ENCODE assay signal across 18 cellular contexts in genomic region chr2:241619602-241620418, GRCh38. TPM values are rescaled to one million over a fixed set of nuclear protein-coding genes. Genes with fewer than 3 reads are reported as not detected.
A peak's percentile ranks its signal among the peaks of the same experiment; 100 is the strongest.
DNase-seq lines count a peak whose midpoint lies in the region; ATAC-seq and TF ChIP-seq lines count a peak whose summit lies in the region.
"Had no signal": no experiment of that assay in that cellular context is flagged by ENCODE, and none has a peak within 500 bp of the region (broad histone marks: within the 10 kb centered on the region; RNA-seq: fewer than 3 reads in every experiment).

No MANE protein-coding gene starts in this region.

- peaks cover 25% of the 10 kb centered on the region for H3K36me3 Mint-ChIP-seq in T-helper 2 cell treated with Interferon-gamma antibody and Interleukin-4, amounts not matched to agents 5 μg/mL and 100 μg/mL, for 36 hours (ENCODE audit: low read depth)
- peaks cover 16% of the 10 kb centered on the region for H3K36me3 Mint-ChIP-seq in activated CD8-positive, alpha-beta T cell treated with anti-CD3 and anti-CD28 coated beads, Interleukin-2, amount 10 ng/mL, durations not matched to agents 7 days and 5 days (ENCODE audit: low read depth)
- H3K36me3 Mint-ChIP-seq in endodermal cell (ENCODE audit: low read depth) (peaks cover 29% of the 10 kb centered on the region), T-helper 17 cell (ENCODE audit: low read depth) (no peaks in the 10 kb centered on the region)

- H3K27ac Mint-ChIP-seq in T-helper 2 cell treated with Interferon-gamma antibody and Interleukin-4, amounts not matched to agents 5 μg/mL and 100 μg/mL, for 36 hours, result peak overlapping the region; percentile 17
- peak overlapping the region; percentile 42 for H3K27ac Mint-ChIP-seq in activated CD8-positive, alpha-beta T cell treated with anti-CD3 and anti-CD28 coated beads, Interleukin-2, amount 10 ng/mL, durations not matched to agents 7 days and 5 days
- peak overlapping the region; percentile 65 for H3K27ac Mint-ChIP-seq in endodermal cell
- H3K27ac Mint-ChIP-seq in T-helper 17 cell, result no peak overlapping the region
- H3K27ac Mint-ChIP-seq: effector memory CD8-positive, alpha-beta T cell; type B pancreatic cell had no signal

- 91 to 93% methylated on average over 9 to 16 of the region's 20 CpGs for WGBS in endodermal cell (ENCODE audit: insufficient coverage in 1 of 2, insufficient read length in 1 of 2), 2 experiments

- CTCF ChIA-PET in activated CD8-positive, alpha-beta T cell treated with anti-CD3 and anti-CD28 coated beads, Interleukin-2, amount 10 ng/mL, durations not matched to agents 7 days and 5 days (lab: Charles Lee), result no interaction called here
- CTCF ChIA-PET in HEK293T (lab: Yijun Ruan, JAX), result no interaction called here

- no peak overlapping the region for H3K4me3 ChIP-seq in ACC112 (ENCODE audit: low read depth, low read length)
- no peak overlapping the region for H3K4me3 ChIP-seq in endodermal cell (ENCODE audit: low read length)
- H3K4me3 ChIP-seq: right atrium auricular region had no signal

- POLR2A ChIA-PET in activated CD8-positive, alpha-beta T cell treated with anti-CD3 and anti-CD28 coated beads, Interleukin-2, amount 10 ng/mL, durations not matched to agents 7 days and 5 days (lab: Charles Lee), result no interaction called here
- POLR2A ChIA-PET in HEK293T (lab: Yijun Ruan, JAX), result no interaction called here

- no peak overlapping the region for H3K9ac ChIP-seq in endodermal cell (ENCODE audit: extremely low read depth, low read length, poor library complexity, severe bottlenecking)

- peaks cover 72% of the 10 kb centered on the region for H3K79me2 ChIP-seq in ACC112 (ENCODE audit: control insufficient read depth, insufficient read depth, low read length, unreplicated experiment)

- H3K36me3 ChIP-seq in ACC112 (ENCODE audit: insufficient read depth, low read length) (peaks cover 22% of the 10 kb centered on the region), endodermal cell (ENCODE audit: control insufficient read depth, insufficient read depth, low read length) (peaks cover 28% of the 10 kb centered on the region)
- H3K36me3 ChIP-seq: right atrium auricular region had no signal

- peak; percentile 24 for DNase-seq in T-helper 2 cell treated with Interferon-gamma antibody and Interleukin-4, amounts not matched to agents 5 μg/mL and 100 μg/mL, for 36 hours (ENCODE audit: low spot score)
- no peak for DNase-seq in T-helper 2 cell
- DNase-seq in activated CD8-positive, alpha-beta T cell treated with anti-CD3 and anti-CD28 coated beads, Interleukin-2, amount 10 ng/mL, durations not matched to agents 7 days and 5 days, result no peak
- no peak for DNase-seq in endodermal cell
- DNase-seq in HEK293T (ENCODE audit: extremely low spot score), result no peak
- DNase-seq in T-helper 17 cell, result no peak
- no peak for DNase-seq in OCI-M2 (lab: John Stamatoyannopoulos, UW; ENCODE audit: unreplicated experiment)
- DNase-seq: 8988T; amygdala; DMS79; effector memory CD8-positive, alpha-beta T cell; hippocampal formation; NCI-H187 treated with DMSO at 0.1 percent for 48 hours; NCI-H510A treated with DMSO at 0.1 percent for 48 hours; Right ventricle myocardium superior had no signal

- no peaks in the 10 kb centered on the region for H3K9me3 Mint-ChIP-seq in T-helper 2 cell treated with Interferon-gamma antibody and Interleukin-4, amounts not matched to agents 5 μg/mL and 100 μg/mL, for 36 hours
- H3K9me3 Mint-ChIP-seq in activated CD8-positive, alpha-beta T cell treated with anti-CD3 and anti-CD28 coated beads, Interleukin-2, amount 10 ng/mL, durations not matched to agents 7 days and 5 days (ENCODE audit: insufficient read depth), result no peaks in the 10 kb centered on the region
- peaks cover 6% of the 10 kb centered on the region for H3K9me3 Mint-ChIP-seq in endodermal cell
- H3K9me3 Mint-ChIP-seq: effector memory CD8-positive, alpha-beta T cell; type B pancreatic cell had no signal

- H3K4me1 Mint-ChIP-seq in T-helper 2 cell treated with Interferon-gamma antibody and Interleukin-4, amounts not matched to agents 5 μg/mL and 100 μg/mL, for 36 hours (ENCODE audit: low read depth), result peaks cover 20% of the 10 kb centered on the region
- H3K4me1 Mint-ChIP-seq in activated CD8-positive, alpha-beta T cell treated with anti-CD3 and anti-CD28 coated beads, Interleukin-2, amount 10 ng/mL, durations not matched to agents 7 days and 5 days (ENCODE audit: low read depth), result peaks cover 44% of the 10 kb centered on the region
- H3K4me1 Mint-ChIP-seq in endodermal cell, result peaks cover 16% of the 10 kb centered on the region
- H3K4me1 Mint-ChIP-seq in T-helper 17 cell, result peaks cover 33% of the 10 kb centered on the region

- H3K27ac ChIP-seq in ACC112 (ENCODE audit: low read depth, low read length) (peak overlapping the region; percentile 49), endodermal cell (ENCODE audit: low read depth, low read length) (no peak overlapping the region)

- H3K27me3 Mint-ChIP-seq in T-helper 2 cell treated with Interferon-gamma antibody and Interleukin-4, amounts not matched to agents 5 μg/mL and 100 μg/mL, for 36 hours (ENCODE audit: low read depth), result no peaks in the 10 kb centered on the region
- no peaks in the 10 kb centered on the region for H3K27me3 Mint-ChIP-seq in activated CD8-positive, alpha-beta T cell treated with anti-CD3 and anti-CD28 coated beads, Interleukin-2, amount 10 ng/mL, durations not matched to agents 7 days and 5 days (ENCODE audit: low read depth)
- no peaks in the 10 kb centered on the region for H3K27me3 Mint-ChIP-seq in endodermal cell (ENCODE audit: insufficient read depth)
- no peaks in the 10 kb centered on the region for H3K27me3 Mint-ChIP-seq in T-helper 17 cell
- H3K27me3 Mint-ChIP-seq: effector memory CD8-positive, alpha-beta T cell; type B pancreatic cell had no signal

- ATAC-seq in activated CD8-positive, alpha-beta T cell treated with anti-CD3 and anti-CD28 coated beads, Interleukin-2, amount 10 ng/mL, durations not matched to agents 7 days and 5 days, result no peak
- ATAC-seq in T-helper 17 cell, result no peak
- ATAC-seq: effector memory CD8-positive, alpha-beta T cell had no signal

- H3K4me1 ChIP-seq in ACC112 (ENCODE audit: control insufficient read depth, insufficient read depth, low read length, unreplicated experiment), result peaks cover 7% of the 10 kb centered on the region
- no peaks in the 10 kb centered on the region for H3K4me1 ChIP-seq in endodermal cell (ENCODE audit: control insufficient read depth, insufficient read depth, low read length)

- no peak overlapping the region for H3K4me3 Mint-ChIP-seq in T-helper 2 cell treated with Interferon-gamma antibody and Interleukin-4, amounts not matched to agents 5 μg/mL and 100 μg/mL, for 36 hours
- H3K4me3 Mint-ChIP-seq in activated CD8-positive, alpha-beta T cell treated with anti-CD3 and anti-CD28 coated beads, Interleukin-2, amount 10 ng/mL, durations not matched to agents 7 days and 5 days, result no peak overlapping the region
- no peak overlapping the region for H3K4me3 Mint-ChIP-seq in endodermal cell
- H3K4me3 Mint-ChIP-seq in T-helper 17 cell, result no peak overlapping the region
- H3K4me3 Mint-ChIP-seq: effector memory CD8-positive, alpha-beta T cell; type B pancreatic cell had no signal

- H3K9me3 ChIP-seq in endodermal cell (ENCODE audit: control insufficient read depth, low read length), result peaks cover 8% of the 10 kb centered on the region
- H3K9me3 ChIP-seq in T-helper 17 cell (ENCODE audit: control insufficient read depth, low read length, poor library complexity, severe bottlenecking), result no peaks in the 10 kb centered on the region
- H3K9me3 ChIP-seq: right atrium auricular region had no signal

- no peaks in the 10 kb centered on the region for H3K27me3 ChIP-seq in ACC112 (ENCODE audit: insufficient read depth, low read length)
- H3K27me3 ChIP-seq in endodermal cell (ENCODE audit: control insufficient read depth, insufficient read depth, low read length, poor library complexity, severe bottlenecking), result no peaks in the 10 kb centered on the region
- H3K27me3 ChIP-seq: right atrium auricular region had no signal

- no peak for TF ChIP-seq CTCF in endodermal cell (conservative IDR thresholded peaks at IDR 0.05)

- H2AFZ ChIP-seq in ACC112 (ENCODE audit: low read length, unreplicated experiment), result no peak overlapping the region

TF ChIP-seq in HEK293T, 16 proteins besides CTCF, POLR2A, EP300 and RAD21:
- TF ChIP-seq FOXK2 (IDR thresholded peaks at IDR 0.05) (no peak), CTBP1 (IDR thresholded peaks at IDR 0.05; ENCODE audit: borderline replicate concordance) (no peak), BHLHE40 (IDR thresholded peaks at IDR 0.05; ENCODE audit: borderline replicate concordance) (no peak), ZNF384 (IDR thresholded peaks at IDR 0.05) (no peak), SUZ12 (IDR thresholded peaks at IDR 0.05) (no peak), ARNT (IDR thresholded peaks at IDR 0.05) (no peak), PKNOX1 (IDR thresholded peaks at IDR 0.05) (no peak), FOXM1 (IDR thresholded peaks at IDR 0.05; ENCODE audit: borderline replicate concordance) (no peak), ELF4 (IDR thresholded peaks at IDR 0.05) (no peak), HDGF (IDR thresholded peaks at IDR 0.05; ENCODE audit: borderline replicate concordance) (no peak), NFRKB (IDR thresholded peaks at IDR 0.05) (no peak), TARDBP (IDR thresholded peaks at IDR 0.05) (no peak)

RNA-seq across cellular contexts. Expression of gene THAP4, which starts 17.1 kb away (rescaled TPM):
- 10 to 100 TPM; 32.3 to 37.4 TPM for total RNA-seq in activated CD8-positive, alpha-beta T cell treated with anti-CD3 and anti-CD28 coated beads, Interleukin-2, amount 10 ng/mL, durations not matched to agents 7 days and 5 days
- total RNA-seq in endodermal cell (10 to 100 TPM; 54.6 to 66.1 TPM), T-helper 17 cell (10 to 100 TPM; 28.0 to 36.9 TPM)
- 40.7 TPM for polyA plus RNA-seq in endodermal cell (2013, experiment 1 of 2)
- polyA plus RNA-seq in endodermal cell (2013, experiment 2 of 2), result 36.6 TPM

RNA-seq across cellular contexts. Expression of gene ATG4B, which starts 17.7 kb away (rescaled TPM):
- 10 to 100 TPM; 81.2 to 94.6 TPM for total RNA-seq in activated CD8-positive, alpha-beta T cell treated with anti-CD3 and anti-CD28 coated beads, Interleukin-2, amount 10 ng/mL, durations not matched to agents 7 days and 5 days
- total RNA-seq in endodermal cell (100 to 1,000 TPM; 126 to 166 TPM), T-helper 17 cell (100 to 1,000 TPM; 104 to 119 TPM)
- 113 TPM for polyA plus RNA-seq in endodermal cell (2013, experiment 1 of 2)
- 98.7 TPM for polyA plus RNA-seq in endodermal cell (2013, experiment 2 of 2)
